ENCODE assay signal across 1 cellular context in the genomic region with DNA sequence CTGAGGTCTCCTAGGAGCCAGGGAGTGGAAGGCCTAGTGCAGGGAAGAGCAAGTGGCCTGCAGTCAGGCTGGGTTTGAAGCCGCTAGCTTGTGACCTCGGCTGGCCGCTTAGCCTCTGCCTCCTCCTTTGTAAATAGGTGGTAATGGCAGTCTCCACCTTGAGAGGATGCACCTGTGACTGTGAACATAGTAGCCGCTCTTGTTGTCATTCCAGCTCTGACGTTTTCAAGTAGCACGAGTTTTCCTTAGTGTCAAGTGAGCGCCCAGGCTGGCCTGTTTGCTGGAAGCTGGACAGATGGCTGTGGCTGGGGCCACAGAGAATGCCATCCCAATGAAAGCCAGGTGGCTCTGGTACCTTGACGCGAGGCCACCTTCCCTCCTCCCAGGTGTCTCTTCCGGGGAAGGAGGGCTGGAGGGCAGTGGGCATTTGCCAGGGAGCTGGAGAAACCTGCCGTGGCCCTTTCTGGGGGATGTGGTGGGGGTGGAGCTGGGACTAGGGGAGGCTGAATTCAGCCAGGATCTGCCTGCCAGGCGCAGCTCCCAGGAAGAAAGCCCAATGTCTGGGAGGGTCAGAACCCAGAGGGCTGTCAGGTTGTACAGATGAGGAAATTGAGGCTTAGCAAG.
TF ChIP-seq lines count a peak whose summit lies in the region.

No MANE protein-coding gene starts in this region.

TF ChIP-seq in GM23338, 12 proteins besides CTCF, POLR2A, EP300 and RAD21 (continued from another document):
- TF ChIP-seq, protein P1, sequence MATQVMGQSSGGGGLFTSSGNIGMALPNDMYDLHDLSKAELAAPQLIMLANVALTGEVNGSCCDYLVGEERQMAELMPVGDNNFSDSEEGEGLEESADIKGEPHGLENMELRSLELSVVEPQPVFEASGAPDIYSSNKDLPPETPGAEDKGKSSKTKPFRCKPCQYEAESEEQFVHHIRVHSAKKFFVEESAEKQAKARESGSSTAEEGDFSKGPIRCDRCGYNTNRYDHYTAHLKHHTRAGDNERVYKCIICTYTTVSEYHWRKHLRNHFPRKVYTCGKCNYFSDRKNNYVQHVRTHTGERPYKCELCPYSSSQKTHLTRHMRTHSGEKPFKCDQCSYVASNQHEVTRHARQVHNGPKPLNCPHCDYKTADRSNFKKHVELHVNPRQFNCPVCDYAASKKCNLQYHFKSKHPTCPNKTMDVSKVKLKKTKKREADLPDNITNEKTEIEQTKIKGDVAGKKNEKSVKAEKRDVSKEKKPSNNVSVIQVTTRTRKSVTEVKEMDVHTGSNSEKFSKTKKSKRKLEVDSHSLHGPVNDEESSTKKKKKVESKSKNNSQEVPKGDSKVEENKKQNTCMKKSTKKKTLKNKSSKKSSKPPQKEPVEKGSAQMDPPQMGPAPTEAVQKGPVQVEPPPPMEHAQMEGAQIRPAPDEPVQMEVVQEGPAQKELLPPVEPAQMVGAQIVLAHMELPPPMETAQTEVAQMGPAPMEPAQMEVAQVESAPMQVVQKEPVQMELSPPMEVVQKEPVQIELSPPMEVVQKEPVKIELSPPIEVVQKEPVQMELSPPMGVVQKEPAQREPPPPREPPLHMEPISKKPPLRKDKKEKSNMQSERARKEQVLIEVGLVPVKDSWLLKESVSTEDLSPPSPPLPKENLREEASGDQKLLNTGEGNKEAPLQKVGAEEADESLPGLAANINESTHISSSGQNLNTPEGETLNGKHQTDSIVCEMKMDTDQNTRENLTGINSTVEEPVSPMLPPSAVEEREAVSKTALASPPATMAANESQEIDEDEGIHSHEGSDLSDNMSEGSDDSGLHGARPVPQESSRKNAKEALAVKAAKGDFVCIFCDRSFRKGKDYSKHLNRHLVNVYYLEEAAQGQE (IDR thresholded peaks at IDR 0.05; ENCODE audit: unreplicated experiment) = no peak
- TF ChIP-seq JUNB (IDR thresholded peaks at IDR 0.05; ENCODE audit: unreplicated experiment) (no peak), CREB1 (CRISPR knock-in tag; IDR thresholded peaks at IDR 0.05; ENCODE audit: low read depth) (no peak)
